Comparison of ENCODE assay signal across 8 cellular contexts in genomic region chr19:4866595-4867424, GRCh38. TPM values are rescaled to one million over a fixed set of nuclear protein-coding genes. Genes with fewer than 3 reads are reported as not detected.
DNase-seq lines count a peak whose midpoint lies in the region; ATAC-seq and TF ChIP-seq lines count a peak whose summit lies in the region.

No MANE protein-coding gene starts in this region.

- H3K79me2 ChIP-seq in GM23338 (replicated peaks; ENCODE audit: insufficient read depth) (peaks cover 4% of the 10 kb centered on the region; the same call in 1 of the 2 replicates), smooth muscle cell (ENCODE audit: low read depth) (peaks cover 49% of the 10 kb centered on the region)

- 7% methylated on average over 22 of the region's 22 CpGs for WGBS in smooth muscle cell (ENCODE audit: low lambda C conversion rate)

- H3K27ac ChIP-seq in GM23338 (ENCODE audit: low read depth) (peak overlapping the region; percentile 72; the same call in 1 of the 2 replicates), iPS-18a (ENCODE audit: low read length) (no peak overlapping the region), smooth muscle cell (ENCODE audit: low read depth) (peak overlapping the region; percentile 73)

- H3K36me3 Mint-ChIP-seq in GM23338 (ENCODE audit: low read depth), result no peaks in the 10 kb centered on the region; the same call in 2 of the 3 replicates

- H3K27ac Mint-ChIP-seq in GM23338, result 0 out of 2 replicates have a peak overlapping the region, but pooled peaks have one; percentile 14

- H3K4me3 ChIP-seq in GM23338, result peak overlapping the region; percentile 97
- peak overlapping the region; percentile 93 for H3K4me3 ChIP-seq in astrocyte of the spinal cord (ENCODE audit: low read depth, low read length)
- peak overlapping the region; percentile 76 for H3K4me3 ChIP-seq in iPS-18a (ENCODE audit: low read length)
- H3K4me3 ChIP-seq in smooth muscle cell, result peak overlapping the region; percentile 96

- H4K20me1 ChIP-seq in GM23338 (replicated peaks; ENCODE audit: insufficient read depth), result peaks cover 4% of the 10 kb centered on the region; the same call in 1 of the 2 replicates
- H4K20me1 ChIP-seq in smooth muscle cell (ENCODE audit: low read depth), result peaks cover 49% of the 10 kb centered on the region

- TF ChIP-seq CTCF in GM23338 (conservative IDR thresholded peaks at IDR 0.05; ENCODE audit: low read depth in 2 of 2), result no peak
- TF ChIP-seq CTCF in astrocyte of the spinal cord (IDR thresholded peaks at IDR 0.05; ENCODE audit: low read depth, low read length), result no peak
- TF ChIP-seq CTCF in smooth muscle cell (IDR thresholded peaks at IDR 0.05; ENCODE audit: borderline replicate concordance, insufficient read depth, poor library complexity, severe bottlenecking), result no peak

- in situ Hi-C loops in astrocyte of the spinal cord (cut with HindIII; ENCODE audit: low sequenced_read_pairs), result no loop called here

- H3F3A ChIP-seq in GM23338 (replicated peaks; ENCODE audit: low read depth) (no peaks in the 10 kb centered on the region), smooth muscle cell (ENCODE audit: low read depth) (peaks cover 15% of the 10 kb centered on the region)

- no peaks in the 10 kb centered on the region for H3K9me2 ChIP-seq in GM23338 (ENCODE audit: insufficient read depth)

- H3K9ac ChIP-seq in iPS-18a (ENCODE audit: low read length), result peak overlapping the region; percentile 58
- H3K9ac ChIP-seq in smooth muscle cell (ENCODE audit: low read depth), result peak overlapping the region; percentile 86

- H3K27me3 Mint-ChIP-seq in GM23338 (ENCODE audit: insufficient read depth, low read depth, poor library complexity), result peaks cover 5% of the 10 kb centered on the region

- H3K9me3 Mint-ChIP-seq in GM23338, result no peaks in the 10 kb centered on the region; the same call in 2 of the 3 replicates

- H3K4me3 Mint-ChIP-seq in GM23338, result peak overlapping the region; percentile 80

- peak overlapping the region; percentile 99 for H3K4me2 ChIP-seq in GM23338
- H3K4me2 ChIP-seq in smooth muscle cell, result peak overlapping the region; percentile 98

- H3K4me1 ChIP-seq in GM23338 (ENCODE audit: insufficient read depth), result peaks cover 7% of the 10 kb centered on the region; the same call in 1 of the 2 replicates
- no peaks in the 10 kb centered on the region for H3K4me1 ChIP-seq in iPS-18a (ENCODE audit: control insufficient read depth, low read depth, low read length)
- peaks cover 3% of the 10 kb centered on the region for H3K4me1 ChIP-seq in smooth muscle cell (ENCODE audit: low read depth)

- no peaks in the 10 kb centered on the region for H3K9me3 ChIP-seq in iPS-18a (ENCODE audit: control insufficient read depth, low read depth, low read length)
- H3K9me3 ChIP-seq in smooth muscle cell (replicated peaks; ENCODE audit: low read depth), result no peaks in the 10 kb centered on the region

- peak; percentile 79 for DNase-seq in GM23338 (ENCODE audit: low spot score)
- peak in 4 of 5 donors; percentile 23 to 43 (median 40) for DNase-seq in T-helper 1 cell
- DNase-seq in astrocyte of the spinal cord (ENCODE audit: low read depth, low spot score), result peak; percentile 39
- DNase-seq in smooth muscle cell (lab: John Stamatoyannopoulos, UW; ENCODE audit: unreplicated experiment), result peak; percentile 22
- DNase-seq in NCI-H526 treated with DMSO at 0.1 percent for 48 hours (lab: John Stamatoyannopoulos, UW), result no peak

- peak overlapping the region; percentile 95 for H2AFZ ChIP-seq in GM23338
- H2AFZ ChIP-seq in smooth muscle cell (ENCODE audit: low read depth), result peak overlapping the region; percentile 69

- H3K4me1 Mint-ChIP-seq in GM23338, result peaks cover 5% of the 10 kb centered on the region; the same call in 2 of the 3 replicates

- peak; percentile 69 for ATAC-seq in GM23338
- ATAC-seq in HG03432 (IDR thresholded peaks at IDR 0.05; ENCODE audit: unreplicated experiment), result no peak
- ATAC-seq in HG02870 (IDR thresholded peaks at IDR 0.05; ENCODE audit: unreplicated experiment), result no peak

- no peaks in the 10 kb centered on the region for H3K36me3 ChIP-seq in GM23338 (ENCODE audit: insufficient read depth)
- H3K36me3 ChIP-seq in iPS-18a (ENCODE audit: control insufficient read depth, low read depth, low read length), result no peaks in the 10 kb centered on the region
- no peaks in the 10 kb centered on the region for H3K36me3 ChIP-seq in smooth muscle cell (ENCODE audit: low read depth)

- H3K27me3 ChIP-seq in GM23338 (ENCODE audit: insufficient read depth) (no peaks in the 10 kb centered on the region), iPS-18a (ENCODE audit: control insufficient read depth, insufficient read depth, low read length) (no peaks in the 10 kb centered on the region), smooth muscle cell (ENCODE audit: low read depth) (no peaks in the 10 kb centered on the region)

TF ChIP-seq in GM23338, 12 proteins besides CTCF, POLR2A, EP300 and RAD21 (continues in another document):
- TF ChIP-seq JUNB (IDR thresholded peaks at IDR 0.05; ENCODE audit: unreplicated experiment) (no peak), NANOG (IDR thresholded peaks at IDR 0.05; ENCODE audit: borderline replicate concordance) (no peak), CREB1 (CRISPR knock-in tag; IDR thresholded peaks at IDR 0.05; ENCODE audit: low read depth) (no peak), ETS1 (IDR thresholded peaks at IDR 0.05) (no peak), REST (IDR thresholded peaks at IDR 0.05; ENCODE audit: unreplicated experiment) (no peak), ZNF331 (CRISPR knock-in tag; IDR thresholded peaks at IDR 0.05; ENCODE audit: low read depth) (no peak), ZNF114 (CRISPR knock-in tag; IDR thresholded peaks at IDR 0.05) (no peak), EZH2 (IDR thresholded peaks at IDR 0.05; ENCODE audit: low read depth, unreplicated experiment) (no peak), STAT1 (IDR thresholded peaks at IDR 0.05; ENCODE audit: unreplicated experiment) (no peak)

RNA-seq across cellular contexts. Expression of gene PLIN3, which starts 0.7 kb away (rescaled TPM):
- 45.9 and 59.9 TPM in 2 replicates for total RNA-seq in GM23338 (2014; rRNA removed; shearing (Covaris generic))
- polyA plus RNA-seq in GM23338 (2016; fragmentation: Nextera tagmentation; extraction: Ambion mirVana) (38.0 and 39.0 TPM in 2 replicates), smooth muscle cell (176 and 202 TPM in 2 replicates)
- total RNA-seq in smooth muscle cell, result 101 and 102 TPM in 2 replicates

RNA-seq across cellular contexts. Expression of gene TICAM1, which starts 35.3 kb away (rescaled TPM):
- total RNA-seq in GM23338 (2014; rRNA removed; shearing (Covaris generic)), result 0.31 and 0.38 TPM in 2 replicates
- polyA plus RNA-seq in GM23338 (2016; fragmentation: Nextera tagmentation; extraction: Ambion mirVana) (0.32 and 0.38 TPM in 2 replicates), smooth muscle cell (13.9 and 22.9 TPM in 2 replicates)
- 3.5 and 4.6 TPM in 2 replicates for total RNA-seq in smooth muscle cell

RNA-seq across cellular contexts. Expression of gene ARRDC5, which starts 35.9 kb away (rescaled TPM):
- not detected in 2 replicates for total RNA-seq in GM23338 (2014; rRNA removed; shearing (Covaris generic))
- polyA plus RNA-seq in GM23338 (2016; fragmentation: Nextera tagmentation; extraction: Ambion mirVana) (not detected in 2 replicates), smooth muscle cell (not detected in 2 replicates)
- total RNA-seq in smooth muscle cell, result not detected in 2 replicates

RNA-seq across cellular contexts. Expression of gene UHRF1, which starts 42.5 kb away (rescaled TPM):
- 40.9 and 45.7 TPM in 2 replicates for total RNA-seq in GM23338 (2014; rRNA removed; shearing (Covaris generic))
- 20.3 and 24.5 TPM in 2 replicates for polyA plus RNA-seq in GM23338 (2016; fragmentation: Nextera tagmentation; extraction: Ambion mirVana)
- 11.3 and 16.9 TPM in 2 replicates for total RNA-seq in smooth muscle cell
- polyA plus RNA-seq in smooth muscle cell, result 22.7 and 27.2 TPM in 2 replicates
